ENCODE assay signal across 8 cellular contexts in genomic region chr3:171810278-171811058, GRCh38. TPM values are rescaled to one million over a fixed set of nuclear protein-coding genes. Genes with fewer than 3 reads are reported as not detected.
DNase-seq lines count a peak whose midpoint lies in the region; ATAC-seq and TF ChIP-seq lines count a peak whose summit lies in the region.

Gene PLD1, minus strand, starts transcription at chr3:171810483. Its CDS starts 72,432 bp downstream, at chr3:171738051.

- peak; percentile 40 for ATAC-seq in GM21786 (IDR thresholded peaks at IDR 0.05; ENCODE audit: unreplicated experiment)

- H3K9ac ChIP-seq in skeletal muscle tissue (ENCODE audit: low read depth in 1 of 3, low read length in 3 of 3) = peak within 1 kb of the TSS; percentile 69 to 80 (median 78)

- H3K9me3 ChIP-seq in skeletal muscle tissue (ENCODE audit: control insufficient read depth in 3 of 3, low read length in 3 of 3) = no peaks in the 10 kb centered on the region

- peaks cover 5 to 17% (median 9%) of the 10 kb centered on the region in 3 donors for H3K4me1 ChIP-seq in skeletal muscle tissue (ENCODE audit: control insufficient read depth in 3 of 3, insufficient read depth in 3 of 3, low read length in 3 of 3)

- H3K27ac ChIP-seq in caudate nucleus (ENCODE audit: low read depth, low read length) (peak within 1 kb of the TSS; percentile 94), skeletal muscle tissue (ENCODE audit: low read depth, low read length) (peak within 1 kb of the TSS; percentile 73)

- DNase-seq in LNCaP clone FGC (ENCODE audit: low read depth) (no peak), T-helper 2 cell (peak in 4 of 5 experiments; percentile 6 to 77 (median 36)), caudate nucleus (lab: John Stamatoyannopoulos, UW) (peak in 56 of 61 donors; percentile 29 to 92 (median 70)), inferior parietal cortex (ENCODE audit: extremely low spot score) (peak; percentile 75), GDM1 (lab: John Stamatoyannopoulos, UW) (no peak)

- peak within 1 kb of the TSS; percentile 82 for H3K4me3 ChIP-seq in GM08714 (ENCODE audit: low read length)
- peak within 1 kb of the TSS; percentile 39 for H3K4me3 ChIP-seq in LNCaP clone FGC (ENCODE audit: low read depth, low read length)
- H3K4me3 ChIP-seq in skeletal muscle tissue (ENCODE audit: low read length in 3 of 3) = peak within 1 kb of the TSS; percentile 80 to 83 (median 81)

- no peak for TF ChIP-seq CTCF in LNCaP clone FGC (IDR thresholded peaks at IDR 0.05; ENCODE audit: control insufficient read depth, extremely low read depth, insufficient read depth)

- H3K27me3 ChIP-seq in skeletal muscle tissue (ENCODE audit: control insufficient read depth in 3 of 3, insufficient read depth in 3 of 3, low read length in 3 of 3) = no peaks in the 10 kb centered on the region

- H3K36me3 ChIP-seq in skeletal muscle tissue (ENCODE audit: control insufficient read depth in 3 of 3, insufficient read depth in 3 of 3, low read length in 3 of 3) = no peaks in the 10 kb centered on the region

RNA-seq across cellular contexts. Expression of gene PLD1, which starts in this region (rescaled TPM):
- 31.3 TPM for total RNA-seq in skeletal muscle tissue

Comparison
In these comparisons a context has a peak if more than half of its experiments do, and no peak if none do; other contexts are left out.
1. DNase-seq: peak in T-helper 2 cell (4 of 5), caudate nucleus (56 of 61) and inferior parietal cortex (single experiment); none in LNCaP clone FGC (single experiment) and GDM1 (single experiment).
2. Peak in every context shown above with its lines, with median percentiles within 50 percentile points of each other: H3K4me3 ChIP-seq.